10 cellular contexts compared by ENCODE assay signal in the genomic region with DNA sequence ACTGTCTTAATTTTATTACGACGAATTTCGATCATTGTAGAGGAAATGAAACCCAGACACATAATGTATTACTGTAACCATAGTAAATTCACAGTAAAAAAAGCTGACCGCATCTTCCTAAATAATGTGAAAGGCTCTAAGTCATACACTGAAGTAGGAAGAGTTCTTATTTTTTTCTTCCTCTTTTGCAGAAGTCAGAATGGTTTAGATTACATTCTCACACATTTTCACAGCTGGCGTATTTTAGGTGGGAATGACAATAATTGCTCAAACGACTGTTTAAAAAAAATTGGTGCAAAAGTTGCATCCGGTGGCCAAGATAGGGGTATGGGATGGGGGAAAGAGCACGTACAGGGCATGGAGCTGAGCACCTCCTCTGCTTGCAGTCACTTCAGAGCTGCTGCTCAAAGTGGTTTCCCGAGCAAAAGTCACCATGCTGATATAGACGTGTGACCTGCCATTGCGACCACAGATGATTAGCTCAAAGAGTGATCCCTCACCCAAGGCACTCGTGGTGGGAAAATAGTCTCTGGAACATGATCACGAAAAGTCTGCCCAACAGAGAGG. TPM values are rescaled to one million over a fixed set of nuclear protein-coding genes. Genes with fewer than 3 reads are reported as not detected.
DNase-seq lines count a peak whose midpoint lies in the region; ATAC-seq lines count a peak whose summit lies in the region.
"Had no signal": no experiment of that assay in that cellular context is flagged by ENCODE, and none has a peak within 500 bp of the region (broad histone marks: within the 10 kb centered on the region; RNA-seq: fewer than 3 reads in every experiment).

No MANE protein-coding gene starts in this region.

- DNase-seq in left cardiac atrium (no peak), Ammon's horn (ENCODE audit: low spot score) (no peak), anterior cingulate cortex (lab: John Stamatoyannopoulos, UW) (no peak), NCI-H2171 (lab: John Stamatoyannopoulos, UW) (no peak), OCI-M1 (lab: John Stamatoyannopoulos, UW) (no peak)
- DNase-seq: erythroblast had no signal

- ATAC-seq in GM18858 (IDR thresholded peaks at IDR 0.05; ENCODE audit: unreplicated experiment) (peak; percentile 91), GM21576 (IDR thresholded peaks at IDR 0.05; ENCODE audit: unreplicated experiment) (peak; percentile 89), HG03442 (IDR thresholded peaks at IDR 0.05; ENCODE audit: unreplicated experiment) (peak; percentile 95), left cardiac atrium (peak; percentile 12 to 57)

- intact Hi-C loops in left cardiac atrium (cut with DNase I), result no loop called here

RNA-seq across cellular contexts. Expression of gene MMP13, which starts 35.3 kb away (rescaled TPM):
- not detected for total RNA-seq in left cardiac atrium
- total RNA-seq: mononuclear cell had no signal

RNA-seq across cellular contexts. Expression of gene MMP12, which starts 45.4 kb away (rescaled TPM):
- total RNA-seq in left cardiac atrium, result not detected
- total RNA-seq: mononuclear cell had no signal

Comparison
In these comparisons a context has a peak if more than half of its experiments do, and no peak if none do; other contexts are left out.
1. ATAC-seq: peak in every context shown above with its lines; median percentile 95 in HG03442; 91 in GM18858; 89 in GM21576; 34 in left cardiac atrium.